ENCODE assay signal across 20 cellular contexts in the genomic region with DNA sequence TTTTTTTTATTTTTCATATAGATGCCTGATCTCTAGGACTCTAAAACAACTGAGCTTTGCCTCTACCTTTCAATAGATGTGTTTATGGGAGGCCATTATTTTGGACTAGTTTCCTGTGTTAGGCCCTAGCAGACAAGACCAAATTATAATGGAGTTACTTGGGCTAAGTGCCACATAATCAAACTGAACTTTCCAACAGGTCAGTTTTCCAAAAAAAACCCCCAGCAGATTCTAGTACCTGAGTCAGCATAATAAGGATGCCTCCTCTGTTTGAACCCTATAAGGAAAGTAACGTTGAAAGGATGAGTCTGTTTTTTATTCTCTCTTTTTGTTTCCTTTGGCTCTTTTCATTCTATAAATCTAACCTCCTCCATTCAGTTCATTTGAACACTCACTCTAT.
DNase-seq lines count a peak whose midpoint lies in the region; ATAC-seq, FAIRE-seq and TF ChIP-seq lines count a peak whose summit lies in the region.
"Had no signal": no experiment of that assay in that cellular context is flagged by ENCODE, and none has a peak within 500 bp of the region (broad histone marks: within the 10 kb centered on the region; RNA-seq: fewer than 3 reads in every experiment).

No MANE protein-coding gene starts in this region.

- H3K4me1 ChIP-seq in Panc1 (ENCODE audit: control insufficient read depth, insufficient read depth, low read length): peaks cover 7% of the 10 kb centered on the region; the same call in 1 of the 2 replicates
- H3K4me1 ChIP-seq in K562 (replicated peaks in 1 of 2; ENCODE audit: control insufficient read depth in 2 of 2, insufficient read depth in 2 of 2, low read length in 2 of 2): no peaks in the 10 kb centered on the region
- peaks cover 27% of the 10 kb centered on the region for H3K4me1 ChIP-seq in osteoblast (ENCODE audit: insufficient read depth, low read length)

- peaks cover 39% of the 10 kb centered on the region for H3K4me1 Mint-ChIP-seq in HFFc6 (ENCODE audit: low read depth)
- H3K4me1 Mint-ChIP-seq: CD4-positive, CD25-positive, alpha-beta regulatory T cell had no signal

- H3K27ac Mint-ChIP-seq in HFFc6: peak overlapping the region; percentile 33; the same call in 1 of the 2 replicates
- H3K27ac Mint-ChIP-seq: CD4-positive, CD25-positive, alpha-beta regulatory T cell had no signal

- no peaks in the 10 kb centered on the region for H3K36me3 ChIP-seq in Panc1 (ENCODE audit: control insufficient read depth, insufficient read depth, low read length)
- no peaks in the 10 kb centered on the region for H3K36me3 ChIP-seq in K562 (ENCODE audit: control insufficient read depth, insufficient read depth, low read length)
- H3K36me3 ChIP-seq in osteoblast (ENCODE audit: insufficient read depth, low read length): no peaks in the 10 kb centered on the region
- H3K36me3 ChIP-seq: sigmoid colon had no signal

- no peak for TF ChIP-seq POLR2A in K562 (conservative IDR thresholded peaks at IDR 0.05)

- TF ChIP-seq EP300 in K562 (IDR thresholded peaks at IDR 0.05; ENCODE audit: low read length): no peak

- peak overlapping the region; percentile 63 for H3K27ac ChIP-seq in Panc1 (ENCODE audit: low read length)
- H3K27ac ChIP-seq in K562 (ENCODE audit: extremely low read depth, low read depth, low read length): no peak overlapping the region
- peak overlapping the region; percentile 66 for H3K27ac ChIP-seq in osteoblast (ENCODE audit: low read depth, low read length)

- peaks cover 7% of the 10 kb centered on the region for H3K27me3 Mint-ChIP-seq in HFFc6 (ENCODE audit: insufficient read depth)

- no peaks in the 10 kb centered on the region for H3K9me1 ChIP-seq in K562 (ENCODE audit: control insufficient read depth, insufficient read depth, low read length)

- intact Hi-C loops in Panc1 (cut with micrococcal nuclease; ENCODE audit: unreplicated experiment) (no loop called here), K562 (cut with micrococcal nuclease) (loop anchor here (10.0 kb wide), 2 partner anchors 409 to 559 kb away; a partner anchor contains a TSS)

- H3K4me2 ChIP-seq in K562 (ENCODE audit: insufficient read depth, low read length) (no peak overlapping the region), osteoblast (ENCODE audit: insufficient read depth, low read length) (peak overlapping the region; percentile 37)

- no peak for ATAC-seq in Panc1
- no peak for ATAC-seq in K562
- ATAC-seq in left lobe of liver: no peak

- H3K79me2 ChIP-seq in K562 (ENCODE audit: control insufficient read depth, insufficient read depth, low read length) (no peaks in the 10 kb centered on the region), osteoblast (ENCODE audit: insufficient read depth, low read length) (no peaks in the 10 kb centered on the region)

- no peaks in the 10 kb centered on the region for H3K27me3 ChIP-seq in Panc1 (ENCODE audit: control insufficient read depth, insufficient read depth, low read length)
- H3K27me3 ChIP-seq in K562 (ENCODE audit: control insufficient read depth in 2 of 2, insufficient read depth in 2 of 2, low read length in 2 of 2): no peaks in the 10 kb centered on the region
- no peaks in the 10 kb centered on the region for H3K27me3 ChIP-seq in osteoblast (ENCODE audit: insufficient read depth, low read length)
- H3K27me3 ChIP-seq: sigmoid colon had no signal

- peaks cover 5% of the 10 kb centered on the region; the same call in 1 of the 2 replicates for H3K36me3 Mint-ChIP-seq in HFFc6 (ENCODE audit: low read depth)
- H3K36me3 Mint-ChIP-seq: CD4-positive, CD25-positive, alpha-beta regulatory T cell had no signal

- no peaks in the 10 kb centered on the region for H3K9me3 Mint-ChIP-seq in HFFc6
- H3K9me3 Mint-ChIP-seq: CD4-positive, CD25-positive, alpha-beta regulatory T cell had no signal

- 4% methylated on average over 1 of the region's 1 CpG for whole genome bisulfite sequencing in K562 (ENCODE audit: insufficient coverage, low coverage, missing lambda C conversion rate)

- no peak for DNase-seq in HFFc6
- no peak for DNase-seq in Panc1 (ENCODE audit: low read depth, low spot score)
- DNase-seq in K562 (ENCODE audit: extremely low read depth in 1 of 4, low spot score in 3 of 4): no peak
- DNase-seq in osteoblast (ENCODE audit: insufficient read length, low spot score, missing footprints): no peak
- no peak for DNase-seq in HTR-8/SVneo (ENCODE audit: insufficient read length, low spot score)
- DNase-seq in AG08396 (ENCODE audit: low spot score): no peak
- no peak for DNase-seq in left lobe of liver (ENCODE audit: low spot score)
- DNase-seq: activated CD4-positive, alpha-beta T cell treated with anti-CD3 and anti-CD28 coated beads, Interleukin-2, amount 50 U/mL, for 4 hours; activated effector memory CD4-positive, alpha-beta T cell treated with anti-CD3 and anti-CD28 coated beads, Interleukin-2, amount 50 U/mL, for 16 hours; DND-41; hypothalamus; left cardiac atrium; mucosa of descending colon; NCI-H2081; NCI-H510A; occipital lobe; sigmoid colon; stimulated activated CD4-positive, alpha-beta T cell treated with anti-CD3 and anti-CD28 coated beads, Interleukin-2, amount 100 ng/mL, for 48 hours had no signal

- H3K4me3 ChIP-seq in Panc1 (ENCODE audit: low read depth in 2 of 2, low read length in 2 of 2) (no peak overlapping the region), K562 (no peak overlapping the region), osteoblast (ENCODE audit: insufficient read depth, low read length) (no peak overlapping the region)
- H3K4me3 ChIP-seq: mucosa of descending colon, sigmoid colon had no signal

- POLR2A ChIA-PET in Panc1 (lab: Charles Lee): no interaction called here
- POLR2A ChIA-PET in K562 (lab: Yijun Ruan, JAX): no interaction called here

- CTCF ChIA-PET in Panc1 (lab: Charles Lee): interaction anchor here (0.6 to 1.0 kb wide), 2 partner anchors 146 to 148 kb away, joined by 3 read pairs; a partner anchor contains a TSS
- CTCF ChIA-PET in K562 (lab: Yijun Ruan, JAX; ENCODE audit: low intra/inter-chr PET ratio): no interaction called here

- H3K9me3 ChIP-seq in Panc1 (ENCODE audit: control insufficient read depth, insufficient read depth, low read depth, low read length): peaks cover 27% of the 10 kb centered on the region; the same call in 1 of the 2 replicates
- H3K9me3 ChIP-seq in K562 (replicated peaks; ENCODE audit: control insufficient read depth, insufficient read depth, low read depth, low read length): no peaks in the 10 kb centered on the region
- H3K9me3 ChIP-seq in osteoblast (ENCODE audit: low read depth, low read length): no peaks in the 10 kb centered on the region
- H3K9me3 ChIP-seq: mucosa of descending colon, sigmoid colon had no signal

- FAIRE-seq in K562 (lab: Jason Lieb, UNC) (no peak), HTR-8/SVneo (lab: Jason Lieb, UNC) (no peak)
- FAIRE-seq: TTC549 had no signal

- BruUV-seq in Panc1 (replicated peaks; lab: Mats Ljungman, UMichigan) (no TSS peak), K562 (replicated peaks; lab: Mats Ljungman, UMichigan) (no TSS peak)

- no peak for TF ChIP-seq CTCF in HFFc6 (IDR thresholded peaks at IDR 0.05)
- TF ChIP-seq CTCF in Panc1 (IDR thresholded peaks at IDR 0.05): no peak
- TF ChIP-seq CTCF in K562 (IDR thresholded peaks at IDR 0.05 in 2 of 3, conservative IDR thresholded peaks at IDR 0.05 in 1 of 3; ENCODE audit: insufficient read depth in 2 of 3, low read depth in 1 of 3, low read length in 3 of 3): no peak
- TF ChIP-seq CTCF in osteoblast (IDR thresholded peaks at IDR 0.05; ENCODE audit: extremely low read depth, low read depth, low read length): no peak

- H2AFZ ChIP-seq in K562 (ENCODE audit: low read depth, low read length): no peak overlapping the region
- no peak overlapping the region for H2AFZ ChIP-seq in osteoblast (ENCODE audit: low read length)

- no peak for TF ChIP-seq RAD21 in K562 (CRISPR knock-in tag; conservative IDR thresholded peaks at IDR 0.05 in 1 of 2, IDR thresholded peaks at IDR 0.05 in 1 of 2)

- no peak overlapping the region for H3K9ac ChIP-seq in K562 (ENCODE audit: insufficient read depth in 1 of 2, low read depth in 2 of 2, low read length in 2 of 2)

- in situ Hi-C loops in Panc1 (cut with HindIII; ENCODE audit: low pct_unique_long_range_greater_than_20kb, low sequenced_read_pairs): no loop called here
- in situ Hi-C loops in K562 (cut with MboI): loop anchor here (25.0 kb wide), 1 partner anchor 757 kb away; no protein-coding TSS in a partner anchor

- H4K20me1 ChIP-seq in K562 (replicated peaks; ENCODE audit: control insufficient read depth, insufficient read depth, low read length) (no peaks in the 10 kb centered on the region), osteoblast (ENCODE audit: insufficient read depth, low read length) (no peaks in the 10 kb centered on the region)

- H3K4me3 Mint-ChIP-seq in HFFc6: no peak overlapping the region; the same call in 1 of the 2 replicates
- H3K4me3 Mint-ChIP-seq: CD4-positive, CD25-positive, alpha-beta regulatory T cell had no signal

TF ChIP-seq in K562, 482 proteins besides CTCF, POLR2A, EP300 and RAD21 (continues in another document):
- TF ChIP-seq GTF2A2 (tag; IDR thresholded peaks at IDR 0.05) (peak; percentile 83), NUFIP1 (IDR thresholded peaks at IDR 0.05; ENCODE audit: partially characterized antibody) (no peak), ZFPM2 (CRISPR knock-in tag; IDR thresholded peaks at IDR 0.05) (no peak), NELFE (IDR thresholded peaks at IDR 0.05; ENCODE audit: insufficient read depth, insufficient read length) (no peak), KLF10 (CRISPR knock-in tag; IDR thresholded peaks at IDR 0.05) (no peak)
- TF ChIP-seq, protein P1, sequence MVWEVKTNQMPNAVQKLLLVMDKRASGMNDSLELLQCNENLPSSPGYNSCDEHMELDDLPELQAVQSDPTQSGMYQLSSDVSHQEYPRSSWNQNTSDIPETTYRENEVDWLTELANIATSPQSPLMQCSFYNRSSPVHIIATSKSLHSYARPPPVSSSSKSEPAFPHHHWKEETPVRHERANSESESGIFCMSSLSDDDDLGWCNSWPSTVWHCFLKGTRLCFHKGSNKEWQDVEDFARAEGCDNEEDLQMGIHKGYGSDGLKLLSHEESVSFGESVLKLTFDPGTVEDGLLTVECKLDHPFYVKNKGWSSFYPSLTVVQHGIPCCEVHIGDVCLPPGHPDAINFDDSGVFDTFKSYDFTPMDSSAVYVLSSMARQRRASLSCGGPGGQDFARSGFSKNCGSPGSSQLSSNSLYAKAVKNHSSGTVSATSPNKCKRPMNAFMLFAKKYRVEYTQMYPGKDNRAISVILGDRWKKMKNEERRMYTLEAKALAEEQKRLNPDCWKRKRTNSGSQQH (CRISPR knock-in tag; IDR thresholded peaks at IDR 0.05): no peak
- TF ChIP-seq, protein P2, sequence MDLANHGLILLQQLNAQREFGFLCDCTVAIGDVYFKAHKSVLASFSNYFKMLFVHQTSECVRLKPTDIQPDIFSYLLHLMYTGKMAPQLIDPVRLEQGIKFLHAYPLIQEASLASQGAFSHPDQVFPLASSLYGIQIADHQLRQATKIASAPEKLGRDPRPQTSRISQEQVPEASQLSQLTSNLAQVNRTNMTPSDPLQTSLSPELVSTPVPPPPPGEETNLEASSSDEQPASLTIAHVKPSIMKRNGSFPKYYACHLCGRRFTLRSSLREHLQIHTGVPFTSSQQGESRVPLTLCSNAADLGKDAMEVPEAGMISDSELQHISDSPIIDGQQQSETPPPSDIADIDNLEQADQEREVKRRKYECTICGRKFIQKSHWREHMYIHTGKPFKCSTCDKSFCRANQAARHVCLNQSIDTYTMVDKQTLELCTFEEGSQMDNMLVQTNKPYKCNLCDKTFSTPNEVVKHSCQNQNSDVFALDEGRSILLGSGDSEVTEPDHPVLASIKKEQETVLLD (IDR thresholded peaks at IDR 0.05): no peak
